In the genomic region with DNA sequence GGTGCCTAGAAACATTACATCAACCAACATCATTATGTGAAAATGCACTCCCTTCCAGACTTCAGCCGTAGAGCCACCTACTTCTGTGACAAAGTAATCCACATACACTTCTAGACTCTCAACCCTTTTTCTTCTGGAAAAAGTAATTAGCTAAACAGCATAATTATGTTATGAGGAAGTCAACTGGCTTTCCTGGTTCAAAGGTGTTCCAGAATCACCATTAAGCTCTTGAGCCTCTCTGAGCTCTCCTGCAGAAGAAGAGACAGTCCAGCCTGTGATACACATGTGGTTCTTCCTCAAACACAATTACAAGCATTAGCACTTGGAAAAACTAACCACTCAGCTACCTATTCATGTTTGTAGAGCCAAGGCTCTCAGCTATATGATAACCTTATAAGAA, we compare ENCODE assay signal across 1 cellular context.
TF ChIP-seq lines count a peak whose summit lies in the region.

No MANE protein-coding gene starts in this region.

TF ChIP-seq in A549, 52 proteins besides CTCF, POLR2A, EP300 and RAD21 (continued from another document):
- TF ChIP-seq HES2 (IDR thresholded peaks at IDR 0.05) (no peak), JUNB (IDR thresholded peaks at IDR 0.05) (no peak), ESRRA (IDR thresholded peaks at IDR 0.05; ENCODE audit: borderline replicate concordance, low read length) (no peak)
